Comparison of ENCODE assay signal across 8 cellular contexts in the genomic region with DNA sequence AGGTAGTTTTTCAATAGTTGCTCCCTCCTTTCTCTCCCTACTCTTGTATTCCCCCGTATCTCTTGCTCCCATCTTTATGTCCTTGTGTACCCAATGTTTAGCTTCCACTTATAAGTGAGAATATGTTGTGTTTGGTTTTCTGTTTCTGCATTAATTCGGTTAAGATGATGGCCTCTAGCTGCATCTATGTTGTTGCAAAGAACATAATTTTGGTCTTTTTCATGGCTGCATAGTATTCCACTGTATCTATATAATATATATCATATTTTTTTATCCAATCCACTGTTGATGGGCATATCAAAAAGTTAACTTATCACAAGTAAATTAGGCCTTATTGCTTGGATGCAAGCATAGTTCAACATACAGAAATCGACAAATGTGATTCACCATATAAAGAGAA.
"Had no signal": no experiment of that assay in that cellular context is flagged by ENCODE, and none has a peak within 500 bp of the region (broad histone marks: within the 10 kb centered on the region; RNA-seq: fewer than 3 reads in every experiment).

No MANE protein-coding gene starts in this region.

- H3K27ac ChIP-seq: HL-60, KMS-11 had no signal

- H3K36me3 Mint-ChIP-seq: IgD-negative memory B cell had no signal

- H3K27me3 Mint-ChIP-seq: IgD-negative memory B cell had no signal

- H3K4me2 ChIP-seq: KMS-11 had no signal

- H3K9ac ChIP-seq: KMS-11 had no signal

- H3K27ac Mint-ChIP-seq: IgD-negative memory B cell had no signal

- ATAC-seq: HepG2 had no signal

- DNase-seq: IMR-90, KBM-7, KG1 had no signal

- H3K4me3 Mint-ChIP-seq: IgD-negative memory B cell had no signal

- H3K4me1 Mint-ChIP-seq: IgD-negative memory B cell had no signal

- FAIRE-seq: HepG2, HTR-8/SVneo had no signal
